1 cellular context compared by ENCODE assay signal in the genomic region with DNA sequence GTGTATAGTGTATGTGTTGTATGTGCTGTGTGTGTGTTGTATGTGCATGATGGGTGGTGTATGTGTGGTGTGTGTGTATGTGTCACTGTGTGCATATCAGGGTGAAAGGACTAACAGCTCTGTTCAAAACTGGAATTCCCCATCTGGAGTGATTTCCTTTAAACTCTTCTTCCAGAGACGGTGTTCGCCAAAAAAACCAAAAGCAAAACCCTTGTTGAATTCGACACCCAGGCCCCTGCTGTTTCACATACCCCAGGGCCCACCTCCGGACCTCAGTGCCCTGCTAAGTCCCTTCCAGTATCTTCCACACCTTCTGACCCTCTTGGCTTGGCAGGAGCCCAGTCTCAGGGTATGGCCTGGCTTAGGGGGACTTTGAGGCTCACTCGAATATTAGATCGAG.
TF ChIP-seq lines count a peak whose summit lies in the region.

No MANE protein-coding gene starts in this region.

TF ChIP-seq in H1, 55 proteins besides CTCF, POLR2A, EP300 and RAD21:
- TF ChIP-seq ASH2L (IDR thresholded peaks at IDR 0.05; ENCODE audit: low read length) (no peak), CEBPB (IDR thresholded peaks at IDR 0.05; ENCODE audit: low read depth, low read length) (no peak), JUN (IDR thresholded peaks at IDR 0.05; ENCODE audit: low read depth, low read length) (no peak), RXRA (IDR thresholded peaks at IDR 0.05; ENCODE audit: insufficient read depth, low read depth, low read length) (no peak), KDM1A (IDR thresholded peaks at IDR 0.05; ENCODE audit: borderline replicate concordance, low read length) (no peak), SIN3A (conservative IDR thresholded peaks at IDR 0.05 in 1 of 2, IDR thresholded peaks at IDR 0.05 in 1 of 2; ENCODE audit: low read depth in 1 of 2, low read length in 2 of 2) (no peak), YY1 (IDR thresholded peaks at IDR 0.05; ENCODE audit: low read depth, low read length) (no peak), SUZ12 (IDR thresholded peaks at IDR 0.05; ENCODE audit: low read length) (no peak), EZH2 (IDR thresholded peaks at IDR 0.05; ENCODE audit: low read depth, low read length, severe bottlenecking) (no peak), HDAC2 (IDR thresholded peaks at IDR 0.05; ENCODE audit: borderline replicate concordance in 1 of 2, low read depth in 2 of 2, low read length in 2 of 2) (no peak)
- TF ChIP-seq, protein P1, sequence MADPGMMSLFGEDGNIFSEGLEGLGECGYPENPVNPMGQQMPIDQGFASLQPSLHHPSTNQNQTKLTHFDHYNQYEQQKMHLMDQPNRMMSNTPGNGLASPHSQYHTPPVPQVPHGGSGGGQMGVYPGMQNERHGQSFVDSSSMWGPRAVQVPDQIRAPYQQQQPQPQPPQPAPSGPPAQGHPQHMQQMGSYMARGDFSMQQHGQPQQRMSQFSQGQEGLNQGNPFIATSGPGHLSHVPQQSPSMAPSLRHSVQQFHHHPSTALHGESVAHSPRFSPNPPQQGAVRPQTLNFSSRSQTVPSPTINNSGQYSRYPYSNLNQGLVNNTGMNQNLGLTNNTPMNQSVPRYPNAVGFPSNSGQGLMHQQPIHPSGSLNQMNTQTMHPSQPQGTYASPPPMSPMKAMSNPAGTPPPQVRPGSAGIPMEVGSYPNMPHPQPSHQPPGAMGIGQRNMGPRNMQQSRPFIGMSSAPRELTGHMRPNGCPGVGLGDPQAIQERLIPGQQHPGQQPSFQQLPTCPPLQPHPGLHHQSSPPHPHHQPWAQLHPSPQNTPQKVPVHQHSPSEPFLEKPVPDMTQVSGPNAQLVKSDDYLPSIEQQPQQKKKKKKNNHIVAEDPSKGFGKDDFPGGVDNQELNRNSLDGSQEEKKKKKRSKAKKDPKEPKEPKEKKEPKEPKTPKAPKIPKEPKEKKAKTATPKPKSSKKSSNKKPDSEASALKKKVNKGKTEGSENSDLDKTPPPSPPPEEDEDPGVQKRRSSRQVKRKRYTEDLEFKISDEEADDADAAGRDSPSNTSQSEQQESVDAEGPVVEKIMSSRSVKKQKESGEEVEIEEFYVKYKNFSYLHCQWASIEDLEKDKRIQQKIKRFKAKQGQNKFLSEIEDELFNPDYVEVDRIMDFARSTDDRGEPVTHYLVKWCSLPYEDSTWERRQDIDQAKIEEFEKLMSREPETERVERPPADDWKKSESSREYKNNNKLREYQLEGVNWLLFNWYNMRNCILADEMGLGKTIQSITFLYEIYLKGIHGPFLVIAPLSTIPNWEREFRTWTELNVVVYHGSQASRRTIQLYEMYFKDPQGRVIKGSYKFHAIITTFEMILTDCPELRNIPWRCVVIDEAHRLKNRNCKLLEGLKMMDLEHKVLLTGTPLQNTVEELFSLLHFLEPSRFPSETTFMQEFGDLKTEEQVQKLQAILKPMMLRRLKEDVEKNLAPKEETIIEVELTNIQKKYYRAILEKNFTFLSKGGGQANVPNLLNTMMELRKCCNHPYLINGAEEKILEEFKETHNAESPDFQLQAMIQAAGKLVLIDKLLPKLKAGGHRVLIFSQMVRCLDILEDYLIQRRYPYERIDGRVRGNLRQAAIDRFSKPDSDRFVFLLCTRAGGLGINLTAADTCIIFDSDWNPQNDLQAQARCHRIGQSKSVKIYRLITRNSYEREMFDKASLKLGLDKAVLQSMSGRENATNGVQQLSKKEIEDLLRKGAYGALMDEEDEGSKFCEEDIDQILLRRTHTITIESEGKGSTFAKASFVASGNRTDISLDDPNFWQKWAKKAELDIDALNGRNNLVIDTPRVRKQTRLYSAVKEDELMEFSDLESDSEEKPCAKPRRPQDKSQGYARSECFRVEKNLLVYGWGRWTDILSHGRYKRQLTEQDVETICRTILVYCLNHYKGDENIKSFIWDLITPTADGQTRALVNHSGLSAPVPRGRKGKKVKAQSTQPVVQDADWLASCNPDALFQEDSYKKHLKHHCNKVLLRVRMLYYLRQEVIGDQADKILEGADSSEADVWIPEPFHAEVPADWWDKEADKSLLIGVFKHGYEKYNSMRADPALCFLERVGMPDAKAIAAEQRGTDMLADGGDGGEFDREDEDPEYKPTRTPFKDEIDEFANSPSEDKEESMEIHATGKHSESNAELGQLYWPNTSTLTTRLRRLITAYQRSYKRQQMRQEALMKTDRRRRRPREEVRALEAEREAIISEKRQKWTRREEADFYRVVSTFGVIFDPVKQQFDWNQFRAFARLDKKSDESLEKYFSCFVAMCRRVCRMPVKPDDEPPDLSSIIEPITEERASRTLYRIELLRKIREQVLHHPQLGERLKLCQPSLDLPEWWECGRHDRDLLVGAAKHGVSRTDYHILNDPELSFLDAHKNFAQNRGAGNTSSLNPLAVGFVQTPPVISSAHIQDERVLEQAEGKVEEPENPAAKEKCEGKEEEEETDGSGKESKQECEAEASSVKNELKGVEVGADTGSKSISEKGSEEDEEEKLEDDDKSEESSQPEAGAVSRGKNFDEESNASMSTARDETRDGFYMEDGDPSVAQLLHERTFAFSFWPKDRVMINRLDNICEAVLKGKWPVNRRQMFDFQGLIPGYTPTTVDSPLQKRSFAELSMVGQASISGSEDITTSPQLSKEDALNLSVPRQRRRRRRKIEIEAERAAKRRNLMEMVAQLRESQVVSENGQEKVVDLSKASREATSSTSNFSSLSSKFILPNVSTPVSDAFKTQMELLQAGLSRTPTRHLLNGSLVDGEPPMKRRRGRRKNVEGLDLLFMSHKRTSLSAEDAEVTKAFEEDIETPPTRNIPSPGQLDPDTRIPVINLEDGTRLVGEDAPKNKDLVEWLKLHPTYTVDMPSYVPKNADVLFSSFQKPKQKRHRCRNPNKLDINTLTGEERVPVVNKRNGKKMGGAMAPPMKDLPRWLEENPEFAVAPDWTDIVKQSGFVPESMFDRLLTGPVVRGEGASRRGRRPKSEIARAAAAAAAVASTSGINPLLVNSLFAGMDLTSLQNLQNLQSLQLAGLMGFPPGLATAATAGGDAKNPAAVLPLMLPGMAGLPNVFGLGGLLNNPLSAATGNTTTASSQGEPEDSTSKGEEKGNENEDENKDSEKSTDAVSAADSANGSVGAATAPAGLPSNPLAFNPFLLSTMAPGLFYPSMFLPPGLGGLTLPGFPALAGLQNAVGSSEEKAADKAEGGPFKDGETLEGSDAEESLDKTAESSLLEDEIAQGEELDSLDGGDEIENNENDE (IDR thresholded peaks at IDR 0.05; ENCODE audit: insufficient replicate concordance, low read length): no peak
- TF ChIP-seq, protein P2, sequence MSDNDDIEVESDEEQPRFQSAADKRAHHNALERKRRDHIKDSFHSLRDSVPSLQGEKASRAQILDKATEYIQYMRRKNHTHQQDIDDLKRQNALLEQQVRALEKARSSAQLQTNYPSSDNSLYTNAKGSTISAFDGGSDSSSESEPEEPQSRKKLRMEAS (IDR thresholded peaks at IDR 0.05): no peak
